1 cellular context compared by ENCODE assay signal in genomic region chr11:129853508-129854228, GRCh38.
TF ChIP-seq lines count a peak whose summit lies in the region.

No MANE protein-coding gene starts in this region.

TF ChIP-seq in HepG2, 621 proteins besides CTCF, POLR2A, EP300 and RAD21 (continued from another document):
- TF ChIP-seq ZNF281 (CRISPR knock-in tag; IDR thresholded peaks at IDR 0.05; ENCODE audit: borderline replicate concordance): no peak
- TF ChIP-seq ZFP62 (CRISPR knock-in tag; IDR thresholded peaks at IDR 0.05): no peak
- TF ChIP-seq ZNF256 (CRISPR knock-in tag; conservative IDR thresholded peaks at IDR 0.05): no peak
- TF ChIP-seq SMYD3 (CRISPR knock-in tag; IDR thresholded peaks at IDR 0.05): no peak
- TF ChIP-seq ATF7 (IDR thresholded peaks at IDR 0.05): no peak
- no peak; the same call in 1 of the 2 replicates for TF ChIP-seq ATF7 (CRISPR knock-in tag; IDR thresholded peaks at IDR 0.05)
- TF ChIP-seq ZNF703 (CRISPR knock-in tag; IDR thresholded peaks at IDR 0.05; ENCODE audit: borderline replicate concordance): no peak
- no peak for TF ChIP-seq ZNF446 (CRISPR knock-in tag; IDR thresholded peaks at IDR 0.05)
- TF ChIP-seq SIX1 (CRISPR knock-in tag; IDR thresholded peaks at IDR 0.05; ENCODE audit: borderline replicate concordance): peak; percentile 67; the same call in 1 of the 2 replicates
- no peak for TF ChIP-seq NFYB (CRISPR knock-in tag; IDR thresholded peaks at IDR 0.05)
- TF ChIP-seq ZNF296 (CRISPR knock-in tag; conservative IDR thresholded peaks at IDR 0.05): no peak
- TF ChIP-seq ZNF737 (CRISPR knock-in tag; IDR thresholded peaks at IDR 0.05; ENCODE audit: borderline replicate concordance): no peak
- TF ChIP-seq, protein P1, sequence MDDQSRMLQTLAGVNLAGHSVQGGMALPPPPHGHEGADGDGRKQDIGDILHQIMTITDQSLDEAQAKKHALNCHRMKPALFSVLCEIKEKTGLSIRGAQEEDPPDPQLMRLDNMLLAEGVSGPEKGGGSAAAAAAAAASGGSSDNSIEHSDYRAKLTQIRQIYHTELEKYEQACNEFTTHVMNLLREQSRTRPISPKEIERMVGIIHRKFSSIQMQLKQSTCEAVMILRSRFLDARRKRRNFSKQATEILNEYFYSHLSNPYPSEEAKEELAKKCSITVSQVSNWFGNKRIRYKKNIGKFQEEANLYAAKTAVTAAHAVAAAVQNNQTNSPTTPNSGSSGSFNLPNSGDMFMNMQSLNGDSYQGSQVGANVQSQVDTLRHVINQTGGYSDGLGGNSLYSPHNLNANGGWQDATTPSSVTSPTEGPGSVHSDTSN (CRISPR knock-in tag; IDR thresholded peaks at IDR 0.05; ENCODE audit: borderline replicate concordance): no peak
- no peak for TF ChIP-seq FIP1L1 (IDR thresholded peaks at IDR 0.05; ENCODE audit: borderline replicate concordance, insufficient read depth, low read depth, low read length)
- TF ChIP-seq KLF13 (CRISPR knock-in tag; IDR thresholded peaks at IDR 0.05): no peak
- TF ChIP-seq, protein P2, sequence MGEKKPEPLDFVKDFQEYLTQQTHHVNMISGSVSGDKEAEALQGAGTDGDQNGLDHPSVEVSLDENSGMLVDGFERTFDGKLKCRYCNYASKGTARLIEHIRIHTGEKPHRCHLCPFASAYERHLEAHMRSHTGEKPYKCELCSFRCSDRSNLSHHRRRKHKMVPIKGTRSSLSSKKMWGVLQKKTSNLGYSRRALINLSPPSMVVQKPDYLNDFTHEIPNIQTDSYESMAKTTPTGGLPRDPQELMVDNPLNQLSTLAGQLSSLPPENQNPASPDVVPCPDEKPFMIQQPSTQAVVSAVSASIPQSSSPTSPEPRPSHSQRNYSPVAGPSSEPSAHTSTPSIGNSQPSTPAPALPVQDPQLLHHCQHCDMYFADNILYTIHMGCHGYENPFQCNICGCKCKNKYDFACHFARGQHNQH (CRISPR knock-in tag; IDR thresholded peaks at IDR 0.05): peak; percentile 86
- TF ChIP-seq SMARCE1 (IDR thresholded peaks at IDR 0.05; ENCODE audit: borderline replicate concordance): no peak
- no peak for TF ChIP-seq HHEX (CRISPR knock-in tag; IDR thresholded peaks at IDR 0.05)
- TF ChIP-seq, protein P3, sequence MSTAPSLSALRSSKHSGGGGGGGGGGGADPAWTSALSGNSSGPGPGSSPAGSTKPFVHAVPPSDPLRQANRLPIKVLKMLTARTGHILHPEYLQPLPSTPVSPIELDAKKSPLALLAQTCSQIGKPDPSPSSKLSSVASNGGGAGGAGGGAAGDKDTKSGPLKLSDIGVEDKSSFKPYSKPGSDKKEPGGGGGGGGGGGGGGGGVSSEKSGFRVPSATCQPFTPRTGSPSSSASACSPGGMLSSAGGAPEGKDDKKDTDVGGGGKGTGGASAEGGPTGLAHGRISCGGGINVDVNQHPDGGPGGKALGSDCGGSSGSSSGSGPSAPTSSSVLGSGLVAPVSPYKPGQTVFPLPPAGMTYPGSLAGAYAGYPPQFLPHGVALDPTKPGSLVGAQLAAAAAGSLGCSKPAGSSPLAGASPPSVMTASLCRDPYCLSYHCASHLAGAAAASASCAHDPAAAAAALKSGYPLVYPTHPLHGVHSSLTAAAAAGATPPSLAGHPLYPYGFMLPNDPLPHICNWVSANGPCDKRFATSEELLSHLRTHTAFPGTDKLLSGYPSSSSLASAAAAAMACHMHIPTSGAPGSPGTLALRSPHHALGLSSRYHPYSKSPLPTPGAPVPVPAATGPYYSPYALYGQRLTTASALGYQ (CRISPR knock-in tag; IDR thresholded peaks at IDR 0.05): 0 out of 2 replicates have a peak, but pooled peaks have one; percentile 48
- TF ChIP-seq ZNF510 (CRISPR knock-in tag; IDR thresholded peaks at IDR 0.05; ENCODE audit: low read depth): no peak
- no peak for TF ChIP-seq ZNF878 (CRISPR knock-in tag; IDR thresholded peaks at IDR 0.05)
- TF ChIP-seq XRCC5 (optimal IDR thresholded peaks at IDR 0.05; ENCODE audit: low read length): peak; percentile 55
- no peak for TF ChIP-seq EHMT2 (IDR thresholded peaks at IDR 0.05; ENCODE audit: borderline replicate concordance, low read depth, low read length)
- no peak for TF ChIP-seq U2AF2 (IDR thresholded peaks at IDR 0.05; ENCODE audit: low read depth, low read length)
- no peak for TF ChIP-seq GLI4 (CRISPR knock-in tag; IDR thresholded peaks at IDR 0.05; ENCODE audit: borderline replicate concordance)
- TF ChIP-seq TMF1 (CRISPR knock-in tag; IDR thresholded peaks at IDR 0.05; ENCODE audit: low read depth): no peak
- no peak for TF ChIP-seq DMTF1 (CRISPR knock-in tag; IDR thresholded peaks at IDR 0.05)
- TF ChIP-seq GPN1 (CRISPR knock-in tag; IDR thresholded peaks at IDR 0.05; ENCODE audit: borderline replicate concordance): no peak
- no peak for TF ChIP-seq REL (CRISPR knock-in tag; conservative IDR thresholded peaks at IDR 0.05)
- TF ChIP-seq SIN3A (IDR thresholded peaks at IDR 0.05; ENCODE audit: borderline replicate concordance, low read depth, low read length): peak; percentile 34; the same call in 1 of the 2 replicates
- peak; percentile 33; the same call in 1 of the 2 replicates for TF ChIP-seq CEBPB (IDR thresholded peaks at IDR 0.05; ENCODE audit: borderline replicate concordance, low read depth, low read length)
- TF ChIP-seq, protein P4, sequence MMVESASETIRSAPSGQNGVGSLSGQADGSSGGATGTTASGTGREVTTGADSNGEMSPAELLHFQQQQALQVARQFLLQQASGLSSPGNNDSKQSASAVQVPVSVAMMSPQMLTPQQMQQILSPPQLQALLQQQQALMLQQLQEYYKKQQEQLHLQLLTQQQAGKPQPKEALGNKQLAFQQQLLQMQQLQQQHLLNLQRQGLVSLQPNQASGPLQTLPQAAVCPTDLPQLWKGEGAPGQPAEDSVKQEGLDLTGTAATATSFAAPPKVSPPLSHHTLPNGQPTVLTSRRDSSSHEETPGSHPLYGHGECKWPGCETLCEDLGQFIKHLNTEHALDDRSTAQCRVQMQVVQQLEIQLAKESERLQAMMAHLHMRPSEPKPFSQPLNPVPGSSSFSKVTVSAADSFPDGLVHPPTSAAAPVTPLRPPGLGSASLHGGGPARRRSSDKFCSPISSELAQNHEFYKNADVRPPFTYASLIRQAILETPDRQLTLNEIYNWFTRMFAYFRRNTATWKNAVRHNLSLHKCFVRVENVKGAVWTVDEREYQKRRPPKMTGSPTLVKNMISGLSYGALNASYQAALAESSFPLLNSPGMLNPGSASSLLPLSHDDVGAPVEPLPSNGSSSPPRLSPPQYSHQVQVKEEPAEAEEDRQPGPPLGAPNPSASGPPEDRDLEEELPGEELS (CRISPR knock-in tag; IDR thresholded peaks at IDR 0.05): peak; percentile 97
- no peak for TF ChIP-seq HNRNPLL (IDR thresholded peaks at IDR 0.05; ENCODE audit: low read depth, low read length, poor library complexity, severe bottlenecking)
- peak; percentile 75; the same call in 1 of the 2 replicates for TF ChIP-seq TARDBP (CRISPR knock-in tag; IDR thresholded peaks at IDR 0.05)
- TF ChIP-seq ZNF558 (CRISPR knock-in tag; IDR thresholded peaks at IDR 0.05; ENCODE audit: borderline replicate concordance): no peak
- no peak for TF ChIP-seq ATF1 (CRISPR knock-in tag; IDR thresholded peaks at IDR 0.05)
- TF ChIP-seq ZFP37 (CRISPR knock-in tag; IDR thresholded peaks at IDR 0.05; ENCODE audit: borderline replicate concordance): no peak
- no peak for TF ChIP-seq SRSF9 (IDR thresholded peaks at IDR 0.05; ENCODE audit: borderline replicate concordance, insufficient read depth, low read depth, low read length, poor library complexity, severe bottlenecking)
